25 cellular contexts compared by ENCODE assay signal in the genomic region with DNA sequence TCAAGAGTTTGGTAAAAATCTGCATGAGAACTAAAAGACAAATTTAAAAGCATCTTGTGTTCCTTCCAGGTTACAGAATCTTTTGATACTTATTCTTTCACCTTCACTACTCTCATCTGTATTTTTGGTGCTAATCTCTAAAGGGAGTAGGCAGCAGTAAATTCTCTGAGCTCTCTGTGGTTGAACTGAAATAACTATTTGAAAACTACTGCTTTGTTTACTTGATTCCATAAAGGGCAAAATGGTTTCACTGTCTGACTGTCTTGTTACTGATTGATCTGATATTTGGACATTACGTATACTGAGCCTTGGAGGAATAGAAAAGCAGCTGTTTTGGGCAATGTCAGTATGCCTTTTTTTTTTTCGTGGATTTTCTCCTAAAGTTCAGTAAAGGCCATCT.
"Had no signal": no experiment of that assay in that cellular context is flagged by ENCODE, and none has a peak within 500 bp of the region (broad histone marks: within the 10 kb centered on the region; RNA-seq: fewer than 3 reads in every experiment).

No MANE protein-coding gene starts in this region.

- H3K4me1 ChIP-seq: foreskin keratinocyte, left lung, lower lobe of right lung, right atrium auricular region, tibial nerve had no signal

- H3K36me3 Mint-ChIP-seq: activated naive CD4-positive, alpha-beta T cell treated with anti-CD3 and anti-CD28 coated beads, Interleukin-2, amount 50 U/mL, for 24 hours; naive B cell had no signal

- H3K36me3 ChIP-seq: heart right ventricle, left lung, lower lobe of right lung, right atrium auricular region, tibial nerve had no signal

- H3K4me3 Mint-ChIP-seq: activated CD4-positive, alpha-beta T cell treated with anti-CD3 and anti-CD28 coated beads, Interleukin-2, amount 10 ng/mL, durations not matched to agents 7 days and 5 days; activated CD8-positive, alpha-beta memory T cell treated with anti-CD3 and anti-CD28 coated beads, Interleukin-2, amount 10 ng/mL, durations not matched to agents 7 days and 5 days; activated CD8-positive, alpha-beta T cell treated with anti-CD3 and anti-CD28 coated beads for 36 hours; activated naive CD4-positive, alpha-beta T cell treated with anti-CD3 and anti-CD28 coated beads, Interleukin-2, amount 50 U/mL, for 24 hours; central memory CD8-positive, alpha-beta T cell; dendritic cell treated with granulocyte-macrophage colony-stimulating factor and Interleukin-4, amounts not matched to agents 40 ng/mL and 50 ng/mL, for 4 days; endodermal cell; naive B cell; neural crest cell had no signal

- H3K27ac ChIP-seq: foreskin keratinocyte, heart right ventricle, left lung, lower lobe of right lung, tibial nerve had no signal

- H3K9me3 ChIP-seq: heart right ventricle, lower lobe of right lung, right atrium auricular region, tibial nerve had no signal

- H3K4me1 Mint-ChIP-seq: activated CD4-positive, alpha-beta T cell treated with anti-CD3 and anti-CD28 coated beads, Interleukin-2, amount 10 ng/mL, durations not matched to agents 7 days and 5 days; activated CD8-positive, alpha-beta memory T cell treated with anti-CD3 and anti-CD28 coated beads, Interleukin-2, amount 10 ng/mL, durations not matched to agents 7 days and 5 days; activated naive CD4-positive, alpha-beta T cell treated with anti-CD3 and anti-CD28 coated beads, Interleukin-2, amount 50 U/mL, for 24 hours; central memory CD8-positive, alpha-beta T cell; naive B cell; neural crest cell had no signal

- H3K27me3 Mint-ChIP-seq: activated CD4-positive, alpha-beta T cell treated with anti-CD3 and anti-CD28 coated beads, Interleukin-2, amount 10 ng/mL, durations not matched to agents 7 days and 5 days; activated CD8-positive, alpha-beta memory T cell treated with anti-CD3 and anti-CD28 coated beads, Interleukin-2, amount 10 ng/mL, durations not matched to agents 7 days and 5 days; activated CD8-positive, alpha-beta T cell treated with anti-CD3 and anti-CD28 coated beads for 36 hours; activated naive CD4-positive, alpha-beta T cell treated with anti-CD3 and anti-CD28 coated beads, Interleukin-2, amount 50 U/mL, for 24 hours; central memory CD8-positive, alpha-beta T cell; dendritic cell treated with granulocyte-macrophage colony-stimulating factor and Interleukin-4, amounts not matched to agents 40 ng/mL and 50 ng/mL, for 4 days; naive B cell had no signal

- DNase-seq: activated CD4-positive, alpha-beta T cell treated with anti-CD3 and anti-CD28 coated beads, Interleukin-2, amount 10 ng/mL, durations not matched to agents 7 days and 5 days; activated CD4-positive, CD25-positive, alpha-beta regulatory T cell treated with anti-CD3 and anti-CD28 coated beads, Interleukin-2, amount 50 U/mL, for 72 hours; activated CD8-positive, alpha-beta memory T cell treated with anti-CD3 and anti-CD28 coated beads, Interleukin-2, amount 10 ng/mL, durations not matched to agents 7 days and 5 days; activated CD8-positive, alpha-beta T cell treated with anti-CD3 and anti-CD28 coated beads for 36 hours; activated T-cell treated with anti-CD3 and anti-CD28 coated beads, Interleukin-2, amount 50 U/mL, for 48 hours; anterior cingulate cortex; endodermal cell; foreskin keratinocyte; heart right ventricle; left lung; lower lobe of right lung; naive B cell; nucleus accumbens; stimulated activated CD4-positive, alpha-beta T cell treated with anti-CD3 and anti-CD28 coated beads, Interleukin-15, amount 100 ng/mL, for 24 hours; stimulated activated CD4-positive, alpha-beta T cell treated with anti-CD3 and anti-CD28 coated beads, Interleukin-2, amount 100 ng/mL, for 24 hours; stimulated activated naive CD4-positive, alpha-beta T cell treated with Interleukin-2 at 50 U/mL for 16 hours; T-helper 2 cell had no signal

- ATAC-seq: activated CD8-positive, alpha-beta memory T cell treated with anti-CD3 and anti-CD28 coated beads, Interleukin-2, amount 10 ng/mL, durations not matched to agents 7 days and 5 days; activated CD8-positive, alpha-beta T cell treated with anti-CD3 and anti-CD28 coated beads for 36 hours; esophagus mucosa; foreskin keratinocyte; heart right ventricle; left lung; lower lobe of right lung had no signal

- H3K4me3 ChIP-seq: heart right ventricle, left lung, lower lobe of right lung, right atrium auricular region, tibial nerve had no signal

- H3K27ac Mint-ChIP-seq: activated CD4-positive, alpha-beta T cell treated with anti-CD3 and anti-CD28 coated beads, Interleukin-2, amount 10 ng/mL, durations not matched to agents 7 days and 5 days; activated CD8-positive, alpha-beta memory T cell treated with anti-CD3 and anti-CD28 coated beads, Interleukin-2, amount 10 ng/mL, durations not matched to agents 7 days and 5 days; activated CD8-positive, alpha-beta T cell treated with anti-CD3 and anti-CD28 coated beads for 36 hours; activated naive CD4-positive, alpha-beta T cell treated with anti-CD3 and anti-CD28 coated beads, Interleukin-2, amount 50 U/mL, for 24 hours; activated T-helper 2 cell treated with anti-CD3 and anti-CD28 coated beads, Interferon-gamma antibody, Interleukin-2, Interleukin-4, amounts not matched to agents 10 μg/mL and 5 μg/mL and 100 μg/mL, durations not matched to agents 14 hours and 24 hours and 36 hours; dendritic cell treated with granulocyte-macrophage colony-stimulating factor and Interleukin-4, amounts not matched to agents 40 ng/mL and 50 ng/mL, for 4 days; endodermal cell; naive B cell had no signal

- H3K27me3 ChIP-seq: foreskin keratinocyte, heart right ventricle, left lung, right atrium auricular region, tibial nerve had no signal
